ENCODE assay signal across 20 cellular contexts in the genomic region with DNA sequence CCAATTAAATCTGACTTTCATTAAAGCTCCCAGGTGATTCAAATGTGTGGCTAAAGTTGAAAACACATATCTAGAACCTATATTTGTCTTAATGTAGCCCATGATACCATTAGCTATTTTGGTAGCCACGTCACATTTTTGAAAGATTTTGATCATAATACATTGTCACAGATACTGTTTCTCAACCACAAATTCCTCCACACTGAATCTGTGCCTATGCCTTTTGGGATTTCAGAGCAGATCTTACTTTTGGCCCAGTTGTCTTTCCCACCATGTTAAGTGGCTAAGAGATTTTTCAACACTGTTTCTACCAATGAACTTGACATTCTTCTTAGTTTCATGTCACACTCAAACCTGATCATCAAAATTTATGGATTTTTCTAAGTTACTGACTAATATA. TPM values are rescaled to one million over a fixed set of nuclear protein-coding genes. Genes with fewer than 3 reads are reported as not detected.
A peak's percentile ranks its signal among the peaks of the same experiment; 100 is the strongest.
DNase-seq lines count a peak whose midpoint lies in the region; ATAC-seq, FAIRE-seq and TF ChIP-seq lines count a peak whose summit lies in the region.
"Had no signal": no experiment of that assay in that cellular context is flagged by ENCODE, and none has a peak within 500 bp of the region (broad histone marks: within the 10 kb centered on the region; RNA-seq: fewer than 3 reads in every experiment).

No MANE protein-coding gene starts in this region.

- TF ChIP-seq CTCF in endothelial cell of umbilical vein (IDR thresholded peaks at IDR 0.05; ENCODE audit: extremely low read depth in 1 of 2, insufficient read depth in 1 of 2, low read depth in 1 of 2, low read length in 2 of 2) (no peak), vagina (IDR thresholded peaks at IDR 0.05) (no peak)

- no peak overlapping the region for H2BK120ac ChIP-seq in mesenchymal stem cell (ENCODE audit: low read depth, low read length)

- H3K14ac ChIP-seq in mesenchymal stem cell (ENCODE audit: low read length in 2 of 2): no peak overlapping the region

- FAIRE-seq in endothelial cell of umbilical vein (lab: Jason Lieb, UNC): peak; percentile 31
- FAIRE-seq: D721Med had no signal

- intact Hi-C loops in endothelial cell of umbilical vein (cut with micrococcal nuclease): no loop called here
- intact Hi-C loops in vagina (cut with DNase I): no loop called here

- 72% methylated on average over 1 of the region's 1 CpG for whole genome bisulfite sequencing in mesenchymal stem cell

- no peak overlapping the region for H2BK12ac ChIP-seq in mesenchymal stem cell (ENCODE audit: low read length in 2 of 2)

- H3K9ac ChIP-seq in endothelial cell of umbilical vein (replicated peaks; ENCODE audit: extremely low read depth, insufficient read depth, low read length) (no peak overlapping the region), mesenchymal stem cell (ENCODE audit: low read length) (peak overlapping the region; percentile 4)

- H4K91ac ChIP-seq in mesenchymal stem cell (ENCODE audit: low read length): no peak overlapping the region

- H3K27ac ChIP-seq in endothelial cell of umbilical vein (ENCODE audit: insufficient read depth, low read depth, low read length): no peak overlapping the region
- H3K27ac ChIP-seq in mesenchymal stem cell (ENCODE audit: low read length, poor library complexity, severe bottlenecking): no peak overlapping the region
- H3K27ac ChIP-seq in vagina: no peak overlapping the region

- no peaks in the 10 kb centered on the region for H3K27me3 ChIP-seq in endothelial cell of umbilical vein (ENCODE audit: control insufficient read depth in 2 of 2, insufficient read depth in 2 of 2, low read length in 2 of 2)
- peaks cover 0 to 21% of the 10 kb centered on the region in 2 experiments for H3K27me3 ChIP-seq in mesenchymal stem cell (ENCODE audit: control insufficient read depth in 1 of 2, insufficient read depth in 1 of 2, low read length in 2 of 2)
- H3K27me3 ChIP-seq in vagina: no peaks in the 10 kb centered on the region
- H3K27me3 ChIP-seq: BE2C had no signal

- H4K20me1 ChIP-seq in endothelial cell of umbilical vein (replicated peaks; ENCODE audit: control insufficient read depth, extremely low read depth, insufficient read depth, low read length): no peaks in the 10 kb centered on the region

- no TSS peak for BruUV-seq in endothelial cell of umbilical vein (replicated peaks; lab: Mats Ljungman, UMichigan)

- H3K79me1 ChIP-seq in mesenchymal stem cell (replicated peaks; ENCODE audit: low read length, poor library complexity, severe bottlenecking): no peaks in the 10 kb centered on the region

- CTCF ChIA-PET in endothelial cell of umbilical vein (lab: Charles Lee): interaction anchor here (0.9 kb wide), 1 partner anchor 33 kb away, joined by 3 read pairs; no protein-coding TSS in a partner anchor

- H3K4ac ChIP-seq in mesenchymal stem cell (ENCODE audit: low read depth in 1 of 2, low read length in 2 of 2): no peak overlapping the region

- H3K4me3 ChIP-seq in endothelial cell of umbilical vein (replicated peaks in 1 of 3; ENCODE audit: insufficient read depth in 1 of 3, low read depth in 1 of 3, low read length in 3 of 3): no peak overlapping the region
- no peak overlapping the region for H3K4me3 ChIP-seq in mesenchymal stem cell (ENCODE audit: insufficient read depth in 1 of 2, low read depth in 1 of 2, low read length in 2 of 2)
- H3K4me3 ChIP-seq in vagina: no peak overlapping the region

- H3K18ac ChIP-seq in mesenchymal stem cell (ENCODE audit: low read depth in 1 of 2, low read length in 2 of 2): no peak overlapping the region

- H4K8ac ChIP-seq in mesenchymal stem cell (ENCODE audit: low read length): no peak overlapping the region

- TF ChIP-seq POLR2A in endothelial cell of umbilical vein (IDR thresholded peaks at IDR 0.05; ENCODE audit: low read depth, low read length) (no peak), vagina (IDR thresholded peaks at IDR 0.05) (no peak)

- no peak overlapping the region for H2AK5ac ChIP-seq in mesenchymal stem cell (ENCODE audit: low read length, severe bottlenecking)

- H3K4me2 ChIP-seq in endothelial cell of umbilical vein (ENCODE audit: insufficient read depth, low read length): no peak overlapping the region
- no peak overlapping the region for H3K4me2 ChIP-seq in mesenchymal stem cell (ENCODE audit: low read length, poor library complexity, severe bottlenecking)

- DNase-seq in AG08395 (ENCODE audit: low spot score): peak; percentile 13
- DNase-seq in GM03348 (ENCODE audit: low spot score): peak; percentile 37
- DNase-seq in endothelial cell of umbilical vein (ENCODE audit: low read depth, low spot score): no peak
- DNase-seq in mesenchymal stem cell: no peak
- no peak for DNase-seq in cerebellar cortex (ENCODE audit: low spot score)
- no peak for DNase-seq in vagina (ENCODE audit: extremely low spot score in 2 of 2)
- DNase-seq in activated CD4-positive, alpha-beta T cell treated with anti-CD3 and anti-CD28 coated beads, Interleukin-2, amount 50 U/mL, for 1 hour: no peak
- DNase-seq: 8988T; BE2C; CD8-positive, alpha-beta T cell; COR-L47; DMS153; DMS79 treated with DMSO at 0.1 percent for 48 hours; GDM1; GOT3; H9 had no signal

- H3K79me2 ChIP-seq in endothelial cell of umbilical vein (ENCODE audit: control insufficient read depth, insufficient read depth, low read length): no peaks in the 10 kb centered on the region

- POLR2A ChIA-PET in endothelial cell of umbilical vein (lab: Charles Lee): no interaction called here

- H3K4me1 ChIP-seq in endothelial cell of umbilical vein (ENCODE audit: control insufficient read depth, extremely low read depth, insufficient read depth, low read length) (no peaks in the 10 kb centered on the region), mesenchymal stem cell (ENCODE audit: control insufficient read depth, insufficient read depth, low read depth, low read length) (no peaks in the 10 kb centered on the region), vagina (peaks cover 14% of the 10 kb centered on the region)
- H3K4me1 ChIP-seq: BE2C had no signal

- no peak overlapping the region for H2BK15ac ChIP-seq in mesenchymal stem cell (ENCODE audit: low read depth, poor library complexity, severe bottlenecking)

- H3K9me1 ChIP-seq in endothelial cell of umbilical vein (replicated peaks; ENCODE audit: control insufficient read depth, extremely low read depth, insufficient read depth, low read length): no peaks in the 10 kb centered on the region

- ATAC-seq in HG03139 (IDR thresholded peaks at IDR 0.05; ENCODE audit: unreplicated experiment): no peak
- ATAC-seq: CD8-positive, alpha-beta T cell had no signal

- H3K23ac ChIP-seq in mesenchymal stem cell (ENCODE audit: low read length in 2 of 2): no peak overlapping the region

- dilution Hi-C loops in endothelial cell of umbilical vein (cut with MboI; ENCODE audit: extremely low pct_ligation_motif_present, low sequenced_read_pairs): no loop called here

- H2BK5ac ChIP-seq in mesenchymal stem cell (ENCODE audit: low read depth, low read length, poor library complexity, severe bottlenecking): no peak overlapping the region

- H3K36me3 ChIP-seq in endothelial cell of umbilical vein (ENCODE audit: control insufficient read depth in 2 of 2, extremely low read depth in 1 of 2, insufficient read depth in 2 of 2, low read length in 2 of 2): no peaks in the 10 kb centered on the region
- no peaks in the 10 kb centered on the region for H3K36me3 ChIP-seq in mesenchymal stem cell (ENCODE audit: control insufficient read depth in 1 of 2, insufficient read depth in 2 of 2, low read depth in 1 of 2, low read length in 2 of 2)
- no peaks in the 10 kb centered on the region for H3K36me3 ChIP-seq in vagina
- H3K36me3 ChIP-seq: BE2C had no signal

- H3K9me3 ChIP-seq in endothelial cell of umbilical vein (replicated peaks; ENCODE audit: control insufficient read depth, insufficient read depth, low read length) (no peaks in the 10 kb centered on the region), mesenchymal stem cell (ENCODE audit: control insufficient read depth, low read length) (no peaks in the 10 kb centered on the region), vagina (no peaks in the 10 kb centered on the region)
- H3K9me3 ChIP-seq: BE2C had no signal

- H2AFZ ChIP-seq in endothelial cell of umbilical vein (ENCODE audit: low read depth, low read length) (no peak overlapping the region), mesenchymal stem cell (ENCODE audit: low read depth, low read length) (no peak overlapping the region)

TF ChIP-seq in endothelial cell of umbilical vein, 7 proteins besides CTCF, POLR2A, EP300 and RAD21:
- TF ChIP-seq JUN (IDR thresholded peaks at IDR 0.05; ENCODE audit: borderline replicate concordance, insufficient read depth, insufficient read length, low read depth) (no peak), FOS (IDR thresholded peaks at IDR 0.05; ENCODE audit: borderline replicate concordance, insufficient read depth, low read length) (no peak), GATA2 (IDR thresholded peaks at IDR 0.05; ENCODE audit: insufficient read depth, insufficient read length, low read depth, low read length) (no peak), EZH2 (IDR thresholded peaks at IDR 0.05; ENCODE audit: borderline replicate concordance, low read depth, low read length, severe bottlenecking) (no peak), MYC (IDR thresholded peaks at IDR 0.05; ENCODE audit: low read depth, low read length) (no peak), POLR2AphosphoS5 (IDR thresholded peaks at IDR 0.05; ENCODE audit: insufficient read depth, low read depth, low read length) (no peak)
- TF ChIP-seq, protein P1, sequence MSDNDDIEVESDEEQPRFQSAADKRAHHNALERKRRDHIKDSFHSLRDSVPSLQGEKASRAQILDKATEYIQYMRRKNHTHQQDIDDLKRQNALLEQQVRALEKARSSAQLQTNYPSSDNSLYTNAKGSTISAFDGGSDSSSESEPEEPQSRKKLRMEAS (IDR thresholded peaks at IDR 0.05; ENCODE audit: insufficient read depth, insufficient read length): no peak

RNA-seq across cellular contexts. Expression of a gene that starts 47.4 kb away (rescaled TPM):
- total RNA-seq in endothelial cell of umbilical vein: 0.32 TPM in 1 of 2 replicates, not detected in the other
- polyA plus RNA-seq in endothelial cell of umbilical vein: 0.29 and 0.30 TPM in 2 replicates
- 0.13 and 0.26 TPM in 2 replicates for polyA plus RNA-seq in endothelial cell of umbilical vein (2011; cell fraction: cytosol; rRNA removed)
- polyA plus RNA-seq in endothelial cell of umbilical vein (2011; cell fraction: nucleus; rRNA removed): 0.07 TPM in 1 of 2 replicates, not detected in the other
- 0.19 TPM in 1 of 2 replicates, not detected in the other for polyA plus RNA-seq in endothelial cell of umbilical vein (2012)
- polyA minus RNA-seq in endothelial cell of umbilical vein: 0.49 TPM in 1 of 2 replicates, not detected in the other
- not detected for polyA minus RNA-seq in endothelial cell of umbilical vein (2011; cell fraction: cytosol; rRNA and poly(A)+ RNA removed)
- polyA minus RNA-seq in endothelial cell of umbilical vein (2011; cell fraction: nucleus; rRNA and poly(A)+ RNA removed): not detected in 2 replicates
- polyA plus RNA-seq in mesenchymal stem cell (2013, experiment 1 of 2): 0.15 TPM
- polyA plus RNA-seq in mesenchymal stem cell (2013, experiment 2 of 2): 0.26 TPM
- total RNA-seq in vagina: 0.74 TPM
- total RNA-seq: HT-29 had no signal
- polyA plus RNA-seq: IgD-negative memory B cell had no signal

Comparison
In these comparisons a context has a peak if more than half of its experiments do, and no peak if none do; other contexts are left out.
1. DNase-seq: peak in AG08395 (single experiment) and GM03348 (single experiment); none in endothelial cell of umbilical vein (single experiment), mesenchymal stem cell (single experiment), cerebellar cortex (single experiment), vagina (0 of 2) and activated CD4-positive, alpha-beta T cell treated with anti-CD3 and anti-CD28 coated beads, Interleukin-2, amount 50 U/mL, for 1 hour (single experiment).